10 cellular contexts compared by ENCODE assay signal in genomic region chr12:110001596-110001995, GRCh38. TPM values are rescaled to one million over a fixed set of nuclear protein-coding genes. Genes with fewer than 3 reads are reported as not detected.
A peak's percentile ranks its signal among the peaks of the same experiment; 100 is the strongest.
DNase-seq lines count a peak whose midpoint lies in the region; ATAC-seq and TF ChIP-seq lines count a peak whose summit lies in the region.
"Had no signal": no experiment of that assay in that cellular context is flagged by ENCODE, and none has a peak within 500 bp of the region (broad histone marks: within the 10 kb centered on the region; RNA-seq: fewer than 3 reads in every experiment).

No MANE protein-coding gene starts in this region.

- H3K36me3 Mint-ChIP-seq in activated CD8-positive, alpha-beta T cell treated with anti-CD3 and anti-CD28 coated beads for 36 hours (ENCODE audit: low read depth) = peaks cover 9% of the 10 kb centered on the region
- H3K36me3 Mint-ChIP-seq in activated CD8-positive, alpha-beta T cell treated with anti-CD3 and anti-CD28 coated beads, Interleukin-2, amount 10 ng/mL, durations not matched to agents 7 days and 5 days (ENCODE audit: low read depth) = peaks cover 34% of the 10 kb centered on the region
- peaks cover 25% of the 10 kb centered on the region for H3K36me3 Mint-ChIP-seq in stimulated activated effector memory CD8-positive, alpha-beta T cell treated with anti-CD3 and anti-CD28 coated beads, Interleukin-12 subunit alpha, Interleukin-12 subunit beta, amount 100 ng/mL, for 72 hours

- CTCF ChIA-PET in activated CD8-positive, alpha-beta T cell treated with anti-CD3 and anti-CD28 coated beads for 36 hours (lab: Charles Lee) = no interaction called here
- CTCF ChIA-PET in activated CD8-positive, alpha-beta T cell treated with anti-CD3 and anti-CD28 coated beads, Interleukin-2, amount 10 ng/mL, durations not matched to agents 7 days and 5 days (lab: Charles Lee) = interaction anchor here (1.4 kb wide), 1 partner anchor 156 kb away, joined by 3 read pairs; no protein-coding TSS in a partner anchor

- H3K27me3 Mint-ChIP-seq in activated CD8-positive, alpha-beta T cell treated with anti-CD3 and anti-CD28 coated beads for 36 hours = no peaks in the 10 kb centered on the region
- H3K27me3 Mint-ChIP-seq in activated CD8-positive, alpha-beta T cell treated with anti-CD3 and anti-CD28 coated beads, Interleukin-2, amount 10 ng/mL, durations not matched to agents 7 days and 5 days (ENCODE audit: low read depth) = no peaks in the 10 kb centered on the region

- H3K4me3 Mint-ChIP-seq in activated CD8-positive, alpha-beta T cell treated with anti-CD3 and anti-CD28 coated beads for 36 hours = peak overlapping the region; percentile 12
- H3K4me3 Mint-ChIP-seq in activated CD8-positive, alpha-beta T cell treated with anti-CD3 and anti-CD28 coated beads, Interleukin-2, amount 10 ng/mL, durations not matched to agents 7 days and 5 days = no peak overlapping the region
- peak overlapping the region; percentile 96 for H3K4me3 Mint-ChIP-seq in stimulated activated effector memory CD8-positive, alpha-beta T cell treated with anti-CD3 and anti-CD28 coated beads, Interleukin-12 subunit alpha, Interleukin-12 subunit beta, amount 100 ng/mL, for 72 hours

- ATAC-seq in activated CD8-positive, alpha-beta T cell treated with anti-CD3 and anti-CD28 coated beads for 36 hours = no peak
- ATAC-seq in activated CD8-positive, alpha-beta T cell treated with anti-CD3 and anti-CD28 coated beads, Interleukin-2, amount 10 ng/mL, durations not matched to agents 7 days and 5 days = no peak
- no peak for ATAC-seq in stimulated activated effector memory CD8-positive, alpha-beta T cell treated with anti-CD3 and anti-CD28 coated beads, Interleukin-12 subunit alpha, Interleukin-12 subunit beta, amount 100 ng/mL, for 72 hours
- ATAC-seq in GM18909 (IDR thresholded peaks at IDR 0.05; ENCODE audit: poor library complexity, unreplicated experiment) (no peak), GM21576 (IDR thresholded peaks at IDR 0.05; ENCODE audit: unreplicated experiment) (no peak)

- H3K4me1 Mint-ChIP-seq in activated CD8-positive, alpha-beta T cell treated with anti-CD3 and anti-CD28 coated beads for 36 hours (ENCODE audit: low read depth) = peaks cover 64% of the 10 kb centered on the region
- H3K4me1 Mint-ChIP-seq in activated CD8-positive, alpha-beta T cell treated with anti-CD3 and anti-CD28 coated beads, Interleukin-2, amount 10 ng/mL, durations not matched to agents 7 days and 5 days (ENCODE audit: low read depth) = peaks cover 64% of the 10 kb centered on the region
- H3K4me1 Mint-ChIP-seq in stimulated activated effector memory CD8-positive, alpha-beta T cell treated with anti-CD3 and anti-CD28 coated beads, Interleukin-12 subunit alpha, Interleukin-12 subunit beta, amount 100 ng/mL, for 72 hours = peaks cover 66% of the 10 kb centered on the region

- intact Hi-C loops in activated CD8-positive, alpha-beta T cell treated with anti-CD3 and anti-CD28 coated beads for 36 hours (cut with micrococcal nuclease) = no loop called here

- POLR2A ChIA-PET in activated CD8-positive, alpha-beta T cell treated with anti-CD3 and anti-CD28 coated beads for 36 hours (lab: Charles Lee) = interaction anchor here (1.0 to 3.5 kb wide), 3 partner anchors 9 to 21 kb away, joined by 4 to 20 read pairs (median 6); no protein-coding TSS in a partner anchor
- POLR2A ChIA-PET in activated CD8-positive, alpha-beta T cell treated with anti-CD3 and anti-CD28 coated beads, Interleukin-2, amount 10 ng/mL, durations not matched to agents 7 days and 5 days (lab: Charles Lee) = no interaction called here

- H3K9me3 Mint-ChIP-seq in activated CD8-positive, alpha-beta T cell treated with anti-CD3 and anti-CD28 coated beads for 36 hours = no peaks in the 10 kb centered on the region
- H3K9me3 Mint-ChIP-seq in activated CD8-positive, alpha-beta T cell treated with anti-CD3 and anti-CD28 coated beads, Interleukin-2, amount 10 ng/mL, durations not matched to agents 7 days and 5 days (ENCODE audit: insufficient read depth) = no peaks in the 10 kb centered on the region
- no peaks in the 10 kb centered on the region for H3K9me3 Mint-ChIP-seq in stimulated activated effector memory CD8-positive, alpha-beta T cell treated with anti-CD3 and anti-CD28 coated beads, Interleukin-12 subunit alpha, Interleukin-12 subunit beta, amount 100 ng/mL, for 72 hours

- no peak overlapping the region for H3K27ac Mint-ChIP-seq in activated CD8-positive, alpha-beta T cell treated with anti-CD3 and anti-CD28 coated beads for 36 hours
- no peak overlapping the region for H3K27ac Mint-ChIP-seq in activated CD8-positive, alpha-beta T cell treated with anti-CD3 and anti-CD28 coated beads, Interleukin-2, amount 10 ng/mL, durations not matched to agents 7 days and 5 days
- no peak overlapping the region for H3K27ac Mint-ChIP-seq in stimulated activated effector memory CD8-positive, alpha-beta T cell treated with anti-CD3 and anti-CD28 coated beads, Interleukin-12 subunit alpha, Interleukin-12 subunit beta, amount 100 ng/mL, for 72 hours

- no peak for DNase-seq in activated CD8-positive, alpha-beta T cell treated with anti-CD3 and anti-CD28 coated beads for 36 hours
- no peak for DNase-seq in activated CD8-positive, alpha-beta T cell treated with anti-CD3 and anti-CD28 coated beads, Interleukin-2, amount 10 ng/mL, durations not matched to agents 7 days and 5 days
- DNase-seq in RPMI7951 (ENCODE audit: low read depth) (peak; percentile 71), fibroblast of gingiva (ENCODE audit: low read depth) (peak; percentile 25), C1 segment of cervical spinal cord (lab: John Stamatoyannopoulos, UW) (no peak)
- no peak for DNase-seq in stimulated activated effector memory CD8-positive, alpha-beta T cell treated with anti-CD3 and anti-CD28 coated beads, Interleukin-12 subunit alpha, Interleukin-12 subunit beta, amount 100 ng/mL, for 72 hours (ENCODE audit: low spot score in 2 of 2)
- DNase-seq: ACHN, NCI-H510A treated with DMSO at 0.1 percent for 48 hours had no signal

- TF ChIP-seq CTCF in activated CD8-positive, alpha-beta T cell treated with anti-CD3 and anti-CD28 coated beads for 36 hours (IDR thresholded peaks at IDR 0.05) = no peak

RNA-seq across cellular contexts. Expression of gene ANKRD13A, which starts 2.4 kb away (rescaled TPM):
- 10 to 100 TPM; 33.4 to 37.5 TPM for total RNA-seq in activated CD8-positive, alpha-beta T cell treated with anti-CD3 and anti-CD28 coated beads for 36 hours
- 10 to 100 TPM; 76.0 to 78.1 TPM for total RNA-seq in activated CD8-positive, alpha-beta T cell treated with anti-CD3 and anti-CD28 coated beads, Interleukin-2, amount 10 ng/mL, durations not matched to agents 7 days and 5 days
- 37.2 and 39.4 TPM in 2 replicates for total RNA-seq in RPMI7951 (2014; rRNA removed; shearing (Covaris generic))

RNA-seq across cellular contexts. Expression of gene GIT2, which starts 5.4 kb away (rescaled TPM):
- 10 to 100 TPM; 49.2 to 49.6 TPM for total RNA-seq in activated CD8-positive, alpha-beta T cell treated with anti-CD3 and anti-CD28 coated beads for 36 hours
- total RNA-seq in activated CD8-positive, alpha-beta T cell treated with anti-CD3 and anti-CD28 coated beads, Interleukin-2, amount 10 ng/mL, durations not matched to agents 7 days and 5 days = 10 to 100 TPM; 86.6 to 87.7 TPM
- total RNA-seq in RPMI7951 (2014; rRNA removed; shearing (Covaris generic)) = 22.2 and 24.3 TPM in 2 replicates

RNA-seq across cellular contexts. Expression of gene C12orf76, which starts 46.7 kb away (rescaled TPM):
- 10 to 100 TPM in 1 of 2 experiments, 1 to 10 TPM in 1; 9.7 to 11.0 TPM for total RNA-seq in activated CD8-positive, alpha-beta T cell treated with anti-CD3 and anti-CD28 coated beads for 36 hours
- 10 to 100 TPM; 15.5 to 16.2 TPM for total RNA-seq in activated CD8-positive, alpha-beta T cell treated with anti-CD3 and anti-CD28 coated beads, Interleukin-2, amount 10 ng/mL, durations not matched to agents 7 days and 5 days
- total RNA-seq in RPMI7951 (2014; rRNA removed; shearing (Covaris generic)) = 14.9 and 15.9 TPM in 2 replicates

Comparison
In these comparisons a context has a peak if more than half of its experiments do, and no peak if none do; other contexts are left out.
1. DNase-seq: peak in RPMI7951 (single experiment) and fibroblast of gingiva (single experiment); none in activated CD8-positive, alpha-beta T cell treated with anti-CD3 and anti-CD28 coated beads for 36 hours (single experiment), activated CD8-positive, alpha-beta T cell treated with anti-CD3 and anti-CD28 coated beads, Interleukin-2, amount 10 ng/mL, durations not matched to agents 7 days and 5 days (single experiment), stimulated activated effector memory CD8-positive, alpha-beta T cell treated with anti-CD3 and anti-CD28 coated beads, Interleukin-12 subunit alpha, Interleukin-12 subunit beta, amount 100 ng/mL, for 72 hours (0 of 2) and C1 segment of cervical spinal cord (0 of 14).